In genomic region chr2:205869439-205869838, GRCh38 we compare ENCODE assay signal across 16 cellular contexts.
"Had no signal": no experiment of that assay in that cellular context is flagged by ENCODE, and none has a peak within 500 bp of the region (broad histone marks: within the 10 kb centered on the region; RNA-seq: fewer than 3 reads in every experiment).

No MANE protein-coding gene starts in this region.

- ATAC-seq: effector memory CD8-positive, alpha-beta T cell; T-cell had no signal

- H3K27ac Mint-ChIP-seq: activated B cell treated with CpG ODN at 0.5 μM for 24 hours; activated naive CD4-positive, alpha-beta T cell treated with anti-CD3 and anti-CD28 coated beads, Interleukin-2, amount 10 ng/mL, durations not matched to agents 7 days and 5 days; activated T-helper 17 cell treated with anti-CD3 and anti-CD28 coated beads, Interleukin-2, amount 50 U/mL, for 72 hours; effector memory CD8-positive, alpha-beta T cell; T-cell; type B pancreatic cell had no signal

- H3K36me3 Mint-ChIP-seq: activated naive CD4-positive, alpha-beta T cell treated with anti-CD3 and anti-CD28 coated beads, Interleukin-2, amount 10 ng/mL, durations not matched to agents 7 days and 5 days; brain; T-cell; type B pancreatic cell had no signal

- DNase-seq: activated B cell treated with CpG ODN at 0.5 μM for 24 hours; activated CD4-positive, alpha-beta T cell treated with anti-CD3 and anti-CD28 coated beads, Interleukin-2, amount 50 U/mL, for 1 hour; activated T-cell treated with anti-CD3 and anti-CD28 coated beads for 4 hours; amniotic stem cell; effector memory CD8-positive, alpha-beta T cell; hippocampal formation; lower lobe of right lung; midbrain; stimulated activated naive CD4-positive, alpha-beta T cell; T-cell had no signal

- H3K4me3 ChIP-seq: lower lobe of right lung, right atrium auricular region, suprapubic skin had no signal

- H3K4me3 Mint-ChIP-seq: activated B cell treated with CpG ODN at 0.5 μM for 24 hours; activated naive CD4-positive, alpha-beta T cell treated with anti-CD3 and anti-CD28 coated beads, Interleukin-2, amount 10 ng/mL, durations not matched to agents 7 days and 5 days; activated T-helper 17 cell treated with anti-CD3 and anti-CD28 coated beads, Interleukin-2, amount 50 U/mL, for 72 hours; brain; effector memory CD8-positive, alpha-beta T cell; T-cell; type B pancreatic cell had no signal

- H3K4me1 Mint-ChIP-seq: activated B cell treated with CpG ODN at 0.5 μM for 24 hours, T-cell had no signal

- H3K9me3 Mint-ChIP-seq: activated B cell treated with CpG ODN at 0.5 μM for 24 hours; activated naive CD4-positive, alpha-beta T cell treated with anti-CD3 and anti-CD28 coated beads, Interleukin-2, amount 10 ng/mL, durations not matched to agents 7 days and 5 days; activated T-helper 17 cell treated with anti-CD3 and anti-CD28 coated beads, Interleukin-2, amount 50 U/mL, for 72 hours; T-cell had no signal
